ENCODE assay signal across 8 cellular contexts in the genomic region with DNA sequence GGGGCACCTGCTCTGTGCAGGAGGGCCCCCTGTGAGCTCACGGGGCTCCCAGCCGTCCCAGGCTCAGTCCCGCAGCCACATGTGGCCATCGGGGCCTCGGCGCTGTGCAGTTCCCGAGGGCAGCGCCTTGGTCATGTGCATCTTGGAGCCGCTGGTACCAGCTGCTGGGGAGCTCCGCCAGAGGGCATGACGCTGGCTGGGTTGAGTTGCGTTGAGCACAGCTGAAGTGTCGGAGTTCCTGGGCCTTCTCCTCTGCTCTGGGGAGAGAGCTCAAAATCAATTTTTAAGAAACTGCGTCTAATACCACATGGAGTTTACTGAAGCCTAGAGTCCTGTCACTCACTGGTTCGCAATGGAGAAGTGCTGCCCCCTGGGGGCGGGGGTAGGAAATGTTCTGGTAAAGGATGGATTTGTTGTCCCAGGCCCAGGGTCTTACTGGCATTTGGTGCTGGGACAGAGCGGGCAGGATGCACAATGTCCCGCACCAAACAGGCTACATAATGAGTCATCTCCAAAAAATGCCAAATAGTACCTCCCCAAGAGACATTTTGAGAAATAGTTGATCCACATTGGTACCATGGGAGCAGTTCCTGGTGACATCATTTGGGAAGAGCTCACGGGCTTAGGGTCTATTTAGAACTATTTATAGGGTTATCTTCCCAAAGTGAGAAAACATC. TPM values are rescaled to one million over a fixed set of nuclear protein-coding genes. Genes with fewer than 3 reads are reported as not detected.
DNase-seq lines count a peak whose midpoint lies in the region; ATAC-seq and TF ChIP-seq lines count a peak whose summit lies in the region.

No MANE protein-coding gene starts in this region.

- ATAC-seq in Right ventricle myocardium inferior (peak; percentile 58), GM19452 (IDR thresholded peaks at IDR 0.05; ENCODE audit: unreplicated experiment) (no peak)

- TF ChIP-seq CTCF in astrocyte of the spinal cord (IDR thresholded peaks at IDR 0.05; ENCODE audit: low read depth, low read length): peak; percentile 70

- DNase-seq in Right ventricle myocardium inferior (ENCODE audit: missing footprints): peak; percentile 57
- no peak for DNase-seq in cardiac septum (ENCODE audit: low spot score)
- peak; percentile 28 for DNase-seq in NCI-H1436 (lab: John Stamatoyannopoulos, UW)
- DNase-seq in T-helper 2 cell: peak in 4 of 5 experiments; percentile 26 to 48 (median 38)
- DNase-seq in astrocyte of the spinal cord (ENCODE audit: low read depth, low spot score): peak; percentile 17
- DNase-seq in iPS-NIHi11 (ENCODE audit: low spot score): peak; percentile 67
- peak; percentile 19 to 66 for DNase-seq in stimulated activated CD4-positive, alpha-beta T cell treated with anti-CD3 and anti-CD28 coated beads, Interleukin-12 subunit alpha, Interleukin-12 subunit beta, amount 100 ng/mL, for 24 hours (ENCODE audit: low read depth in 2 of 2)

- H3K4me3 ChIP-seq in astrocyte of the spinal cord (ENCODE audit: low read depth, low read length): no peak overlapping the region

- intact Hi-C loops in Right ventricle myocardium inferior (cut with DNase I): loop anchor here (5.0 kb wide), 1 partner anchor 450 kb away; a partner anchor contains a TSS
- intact Hi-C loops in cardiac septum (cut with DNase I): no loop called here

- in situ Hi-C loops in astrocyte of the spinal cord (cut with HindIII; ENCODE audit: low sequenced_read_pairs): no loop called here

RNA-seq across cellular contexts. Expression of gene GREB1, which starts 48.8 kb away (rescaled TPM):
- 11.4 TPM for total RNA-seq in Right ventricle myocardium inferior
- 2.9 TPM for total RNA-seq in cardiac septum
